Comparison of ENCODE assay signal across 8 cellular contexts in genomic region chr9:4490705-4491620, GRCh38. TPM values are rescaled to one million over a fixed set of nuclear protein-coding genes. Genes with fewer than 3 reads are reported as not detected.
DNase-seq lines count a peak whose midpoint lies in the region; ATAC-seq and TF ChIP-seq lines count a peak whose summit lies in the region.

No MANE protein-coding gene starts in this region.

- no peaks in the 10 kb centered on the region for H4K20me1 ChIP-seq in MM.1S (ENCODE audit: insufficient read depth, low read length)

- H3K79me2 ChIP-seq in MM.1S (ENCODE audit: low read length), result no peaks in the 10 kb centered on the region

- H3K27ac ChIP-seq in MM.1S (ENCODE audit: low read length), result no peak overlapping the region
- no peak overlapping the region for H3K27ac ChIP-seq in ectodermal cell (ENCODE audit: insufficient read depth, low read depth, low read length, poor library complexity, severe bottlenecking)

- peak overlapping the region; percentile 83 for H3K4me2 ChIP-seq in MM.1S (ENCODE audit: low read depth, low read length)

- no peak overlapping the region for H3K9ac ChIP-seq in MM.1S (ENCODE audit: low read length)
- peak overlapping the region; percentile 68 for H3K9ac ChIP-seq in mucosa of stomach (ENCODE audit: low read length)

- peak overlapping the region; percentile 56 for H2AFZ ChIP-seq in MM.1S (ENCODE audit: low read length)

- DNase-seq in EH (ENCODE audit: low read depth) (peak; percentile 11), MM.1S (no peak), MV-4-11 (lab: John Stamatoyannopoulos, UW) (no peak), COLO829 (ENCODE audit: low spot score) (no peak), GM10266 (ENCODE audit: extremely low spot score) (no peak)

- H3K9me3 ChIP-seq in MM.1S (replicated peaks; ENCODE audit: insufficient read depth, low read length) (no peaks in the 10 kb centered on the region), ectodermal cell (ENCODE audit: control insufficient read depth, low read length) (no peaks in the 10 kb centered on the region), mucosa of stomach (ENCODE audit: control insufficient read depth, low read length) (no peaks in the 10 kb centered on the region)

- H3K36me3 ChIP-seq in MM.1S (replicated peaks; ENCODE audit: insufficient read depth, low read length), result no peaks in the 10 kb centered on the region
- H3K36me3 ChIP-seq in ectodermal cell (ENCODE audit: control insufficient read depth, insufficient read depth, low read length), result no peaks in the 10 kb centered on the region
- H3K36me3 ChIP-seq in mucosa of stomach (ENCODE audit: control insufficient read depth, insufficient read depth, low read length), result no peaks in the 10 kb centered on the region

- H3K27me3 ChIP-seq in MM.1S (replicated peaks; ENCODE audit: insufficient read depth, low read length), result no peaks in the 10 kb centered on the region; the same call in 1 of the 2 replicates
- H3K27me3 ChIP-seq in ectodermal cell (ENCODE audit: control insufficient read depth, insufficient read depth, low read length, poor library complexity, severe bottlenecking), result peaks cover 38% of the 10 kb centered on the region
- H3K27me3 ChIP-seq in mucosa of stomach (ENCODE audit: control insufficient read depth, insufficient read depth, low read length), result no peaks in the 10 kb centered on the region

- 1% methylated on average over 48 to 52 of the region's 52 CpGs for WGBS in ectodermal cell, 2 experiments

- H3K4me3 ChIP-seq in MM.1S (ENCODE audit: low read length) (peak overlapping the region; percentile 64), ectodermal cell (ENCODE audit: insufficient read depth, low read depth, low read length) (peak overlapping the region; percentile 53), mucosa of stomach (ENCODE audit: low read length) (peak overlapping the region; percentile 74)

- ATAC-seq in GM21423 (IDR thresholded peaks at IDR 0.05; ENCODE audit: unreplicated experiment), result peak; percentile 3

- TF ChIP-seq CTCF in MM.1S (IDR thresholded peaks at IDR 0.05; ENCODE audit: low read length) (no peak), GM10266 (IDR thresholded peaks at IDR 0.05; ENCODE audit: control insufficient read depth, insufficient read depth, low read depth, missing control alignments) (no peak)

- H3K4me1 ChIP-seq in MM.1S (ENCODE audit: low read length) (no peaks in the 10 kb centered on the region), ectodermal cell (ENCODE audit: control insufficient read depth, insufficient read depth, low read length) (peaks cover 12% of the 10 kb centered on the region), mucosa of stomach (ENCODE audit: control insufficient read depth, insufficient read depth, low read length) (peaks cover 13% of the 10 kb centered on the region)

- H3F3A ChIP-seq in MM.1S (ENCODE audit: insufficient read depth, low read length), result no peaks in the 10 kb centered on the region

- no peaks in the 10 kb centered on the region for H3K9me2 ChIP-seq in MM.1S (replicated peaks; ENCODE audit: insufficient read depth, low read length)

RNA-seq across cellular contexts. Expression of gene SLC1A1, which starts 0.7 kb away (rescaled TPM):
- polyA plus RNA-seq in ectodermal cell (2013, experiment 1 of 4), result 4.2 TPM
- polyA plus RNA-seq in ectodermal cell (2013, experiment 2 of 4), result 4.3 TPM
- polyA plus RNA-seq in ectodermal cell (2013, experiment 3 of 4), result 3.5 TPM
- 3.9 TPM for polyA plus RNA-seq in ectodermal cell (2013, experiment 4 of 4)
